10 cellular contexts compared by ENCODE assay signal in genomic region chr4:111400736-111401135, GRCh38.
DNase-seq lines count a peak whose midpoint lies in the region; ATAC-seq and TF ChIP-seq lines count a peak whose summit lies in the region.
"Had no signal": no experiment of that assay in that cellular context is flagged by ENCODE, and none has a peak within 500 bp of the region (broad histone marks: within the 10 kb centered on the region; RNA-seq: fewer than 3 reads in every experiment).

No MANE protein-coding gene starts in this region.

- H3K27ac Mint-ChIP-seq in osteocyte (ENCODE audit: unreplicated experiment): no peak overlapping the region
- H3K27ac Mint-ChIP-seq: activated CD4-positive, alpha-beta memory T cell treated with anti-CD3 and anti-CD28 coated beads, Interleukin-2, amount 10 ng/mL, durations not matched to agents 7 days and 5 days; naive thymus-derived CD8-positive, alpha-beta T cell had no signal

- H3K4me3 Mint-ChIP-seq in osteocyte (ENCODE audit: unreplicated experiment): no peak overlapping the region
- H3K4me3 Mint-ChIP-seq: activated CD4-positive, alpha-beta memory T cell treated with anti-CD3 and anti-CD28 coated beads, Interleukin-2, amount 10 ng/mL, durations not matched to agents 7 days and 5 days; naive thymus-derived CD8-positive, alpha-beta T cell had no signal

- no peaks in the 10 kb centered on the region for H3K9me3 Mint-ChIP-seq in osteocyte (ENCODE audit: unreplicated experiment)

- no peaks in the 10 kb centered on the region for H3K36me3 Mint-ChIP-seq in osteocyte (ENCODE audit: unreplicated experiment)
- H3K36me3 Mint-ChIP-seq: naive thymus-derived CD8-positive, alpha-beta T cell had no signal

- no peaks in the 10 kb centered on the region for H3K4me1 Mint-ChIP-seq in osteocyte (ENCODE audit: unreplicated experiment)
- H3K4me1 Mint-ChIP-seq: activated CD4-positive, alpha-beta memory T cell treated with anti-CD3 and anti-CD28 coated beads, Interleukin-2, amount 10 ng/mL, durations not matched to agents 7 days and 5 days; naive thymus-derived CD8-positive, alpha-beta T cell had no signal

- ATAC-seq in GM18868 (IDR thresholded peaks at IDR 0.05; ENCODE audit: unreplicated experiment): no peak
- ATAC-seq: naive thymus-derived CD8-positive, alpha-beta T cell had no signal

- no peak for TF ChIP-seq CTCF in osteocyte (IDR thresholded peaks at IDR 0.05)

- H3K27me3 Mint-ChIP-seq in osteocyte (ENCODE audit: unreplicated experiment): peaks cover 2% of the 10 kb centered on the region
- H3K27me3 Mint-ChIP-seq: activated CD4-positive, alpha-beta memory T cell treated with anti-CD3 and anti-CD28 coated beads, Interleukin-2, amount 10 ng/mL, durations not matched to agents 7 days and 5 days; naive thymus-derived CD8-positive, alpha-beta T cell had no signal

- DNase-seq in Ammon's horn (ENCODE audit: low spot score) (peak; percentile 89), NCI-H1436 (lab: John Stamatoyannopoulos, UW) (peak; percentile 33), astrocyte of the hippocampus (ENCODE audit: low read depth, low spot score) (peak; percentile 77), iris pigment epithelial cell (ENCODE audit: low read depth) (peak; percentile 78), NCI-H82 (lab: John Stamatoyannopoulos, UW) (no peak), osteocyte (ENCODE audit: extremely low spot score, unreplicated experiment) (no peak)
- DNase-seq in activated effector memory CD4-positive, alpha-beta T cell treated with Interleukin-2 at 50 U/mL for 16 hours: no peak
- DNase-seq: activated CD4-positive, alpha-beta memory T cell treated with anti-CD3 and anti-CD28 coated beads, Interleukin-2, amount 10 ng/mL, durations not matched to agents 7 days and 5 days; naive thymus-derived CD8-positive, alpha-beta T cell had no signal

Comparison
In these comparisons a context has a peak if more than half of its experiments do, and no peak if none do; other contexts are left out.
1. DNase-seq: peak in Ammon's horn (single experiment), NCI-H1436 (single experiment), astrocyte of the hippocampus (single experiment) and iris pigment epithelial cell (single experiment); none in NCI-H82 (single experiment), activated effector memory CD4-positive, alpha-beta T cell treated with Interleukin-2 at 50 U/mL for 16 hours (single experiment) and osteocyte (single experiment).